13 cellular contexts compared by ENCODE assay signal in the genomic region with DNA sequence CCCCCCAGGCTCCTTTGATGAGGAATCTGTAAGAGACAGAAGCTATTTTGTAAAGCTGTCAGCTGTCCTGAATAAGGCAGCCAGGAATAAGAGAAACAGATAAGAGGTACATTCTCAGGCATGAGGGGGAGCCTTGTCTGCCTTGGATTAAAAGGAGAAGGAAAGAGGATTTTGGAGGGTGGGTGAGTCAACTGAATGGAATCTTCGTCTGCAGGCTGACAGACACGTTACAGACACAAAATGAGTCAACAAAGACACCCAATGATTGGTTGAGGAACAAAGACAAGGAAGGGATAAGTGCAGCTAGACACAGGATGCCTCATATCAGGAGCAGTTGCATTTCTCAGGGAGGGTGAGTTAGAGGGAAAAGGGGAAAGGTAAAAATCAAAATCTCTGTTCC.
DNase-seq lines count a peak whose midpoint lies in the region; ATAC-seq, FAIRE-seq and TF ChIP-seq lines count a peak whose summit lies in the region.
"Had no signal": no experiment of that assay in that cellular context is flagged by ENCODE, and none has a peak within 500 bp of the region (broad histone marks: within the 10 kb centered on the region; RNA-seq: fewer than 3 reads in every experiment).

No MANE protein-coding gene starts in this region.

- H2AFZ ChIP-seq in GM23338 (peak overlapping the region; percentile 35), H1 (ENCODE audit: low read length) (peak overlapping the region; percentile 48; the same call in 1 of the 2 replicates), neural progenitor cell (replicated peaks) (no peak overlapping the region)

- H3K9me2 ChIP-seq in GM23338 (ENCODE audit: insufficient read depth) = no peaks in the 10 kb centered on the region

- TF ChIP-seq CTCF in GM23338 (conservative IDR thresholded peaks at IDR 0.05; ENCODE audit: low read depth in 2 of 2) = no peak
- TF ChIP-seq CTCF in H1 (IDR thresholded peaks at IDR 0.05; ENCODE audit: control extremely low read depth in 1 of 3, insufficient read depth in 1 of 3, low read depth in 1 of 3, low read length in 3 of 3) = no peak
- TF ChIP-seq CTCF in neural progenitor cell (IDR thresholded peaks at IDR 0.05) = no peak
- no peak for TF ChIP-seq CTCF in heart right ventricle (IDR thresholded peaks at IDR 0.05)

- no peak overlapping the region for H3K23ac ChIP-seq in H1 (ENCODE audit: insufficient read length)

- TF ChIP-seq RAD21 in H1 (IDR thresholded peaks at IDR 0.05 in 1 of 2, conservative IDR thresholded peaks at IDR 0.05 in 1 of 2; ENCODE audit: low read depth in 2 of 2, low read length in 2 of 2) = no peak

- H2BK20ac ChIP-seq in H1 (ENCODE audit: low read length) = no peak overlapping the region

- no peaks in the 10 kb centered on the region for H4K20me1 ChIP-seq in GM23338 (replicated peaks; ENCODE audit: insufficient read depth)
- no peaks in the 10 kb centered on the region for H4K20me1 ChIP-seq in H1 (replicated peaks in 1 of 2; ENCODE audit: control insufficient read depth in 1 of 2, insufficient read depth in 2 of 2, low read length in 2 of 2)
- H4K20me1 ChIP-seq in neural progenitor cell (ENCODE audit: low read depth) = no peaks in the 10 kb centered on the region

- no peak overlapping the region for H3K4ac ChIP-seq in H1 (replicated peaks; ENCODE audit: insufficient read length, low read depth, low read length)

- H3K27ac Mint-ChIP-seq in GM23338 (no peak overlapping the region), neural progenitor cell (peak overlapping the region; percentile 34)
- H3K27ac Mint-ChIP-seq: activated CD4-positive, alpha-beta T cell treated with anti-CD3 and anti-CD28 coated beads for 36 hours; activated T-cell treated with anti-CD3 and anti-CD28 coated beads, Interleukin-2, amount 50 U/mL, for 24 hours; mesothelial cell of epicardium; T-helper 17 cell had no signal

- no peak overlapping the region for H4K91ac ChIP-seq in H1 (replicated peaks; ENCODE audit: insufficient read length, low read length)

- H3K4me2 ChIP-seq in GM23338 = no peak overlapping the region
- no peak overlapping the region for H3K4me2 ChIP-seq in H1 (ENCODE audit: insufficient read depth in 1 of 2, low read depth in 2 of 2, low read length in 2 of 2)
- peak overlapping the region; percentile 45 for H3K4me2 ChIP-seq in neural progenitor cell

- CTCF ChIA-PET in H1 (lab: Charles Lee; ENCODE audit: partially characterized antibody) = interaction anchor here (1.0 to 6.9 kb wide), 9 partner anchors 10 to 344 kb away, joined by 3 to 48 read pairs (median 7); no protein-coding TSS in a partner anchor

- no peaks in the 10 kb centered on the region for H3K27me3 Mint-ChIP-seq in GM23338 (ENCODE audit: insufficient read depth, low read depth, poor library complexity)
- peaks cover 3% of the 10 kb centered on the region for H3K27me3 Mint-ChIP-seq in neural progenitor cell (ENCODE audit: insufficient read depth, low read depth)
- H3K27me3 Mint-ChIP-seq: activated CD4-positive, alpha-beta T cell treated with anti-CD3 and anti-CD28 coated beads for 36 hours; activated T-cell treated with anti-CD3 and anti-CD28 coated beads, Interleukin-2, amount 50 U/mL, for 24 hours had no signal

- H3K56ac ChIP-seq in H1 (replicated peaks; ENCODE audit: insufficient read length, low read depth, low read length) = no peak overlapping the region

- H3K23me2 ChIP-seq in H1 (ENCODE audit: low read depth, low read length) = no peaks in the 10 kb centered on the region

- no peak overlapping the region for H2BK5ac ChIP-seq in H1 (ENCODE audit: low read depth, low read length)

- TF ChIP-seq EP300 in H1 (IDR thresholded peaks at IDR 0.05; ENCODE audit: borderline replicate concordance in 1 of 2, low read depth in 2 of 2, low read length in 2 of 2) = no peak

- peak; percentile 24 for FAIRE-seq in H1 (lab: Jason Lieb, UNC)
- FAIRE-seq in GM19239 (lab: Jason Lieb, UNC) = no peak
- FAIRE-seq: pancreas had no signal

- ATAC-seq in GM23338 (peak; percentile 63), HG02588 (IDR thresholded peaks at IDR 0.05; ENCODE audit: unreplicated experiment) (no peak), heart right ventricle (no peak)
- ATAC-seq: activated CD4-positive, alpha-beta T cell treated with anti-CD3 and anti-CD28 coated beads for 36 hours; pancreas; T-helper 17 cell had no signal

- no peak overlapping the region for H3K4me3 ChIP-seq in GM23338
- no peak overlapping the region for H3K4me3 ChIP-seq in MG63
- no peak overlapping the region for H3K4me3 ChIP-seq in H1 (ENCODE audit: extremely low read depth in 1 of 4, insufficient read depth in 2 of 4, low read depth in 3 of 4, low read length in 4 of 4)
- no peak overlapping the region for H3K4me3 ChIP-seq in neural progenitor cell
- no peak overlapping the region for H3K4me3 ChIP-seq in heart right ventricle
- H3K4me3 ChIP-seq: pancreas had no signal

- no peak overlapping the region for H4K5ac ChIP-seq in H1 (ENCODE audit: insufficient read length, low read depth, low read length)

- no peak overlapping the region for H3K18ac ChIP-seq in H1 (ENCODE audit: extremely low read depth, low read length)

- H3F3A ChIP-seq in GM23338 (replicated peaks; ENCODE audit: low read depth) (no peaks in the 10 kb centered on the region), neural progenitor cell (ENCODE audit: low read depth) (peaks cover 21% of the 10 kb centered on the region)

- no peak overlapping the region for H2BK12ac ChIP-seq in H1 (ENCODE audit: low read depth, low read length)

- intact Hi-C loops in heart right ventricle (cut with DNase I) = no loop called here

- H3K9me3 Mint-ChIP-seq in GM23338 (no peaks in the 10 kb centered on the region; the same call in 2 of the 3 replicates), neural progenitor cell (no peaks in the 10 kb centered on the region)
- H3K9me3 Mint-ChIP-seq: activated T-cell treated with anti-CD3 and anti-CD28 coated beads, Interleukin-2, amount 50 U/mL, for 24 hours; mesothelial cell of epicardium had no signal

- no peak overlapping the region for H2AK5ac ChIP-seq in H1 (ENCODE audit: low read depth, low read length)

- H3K4me1 Mint-ChIP-seq in GM23338 (peaks cover 7% of the 10 kb centered on the region), neural progenitor cell (peaks cover 26% of the 10 kb centered on the region)
- H3K4me1 Mint-ChIP-seq: activated CD4-positive, alpha-beta T cell treated with anti-CD3 and anti-CD28 coated beads for 36 hours; T-helper 17 cell had no signal

- H3K27ac ChIP-seq in GM23338 (ENCODE audit: low read depth) = no peak overlapping the region
- no peak overlapping the region for H3K27ac ChIP-seq in H1 (ENCODE audit: low read depth, low read length)
- peak overlapping the region; percentile 62 for H3K27ac ChIP-seq in neural progenitor cell
- no peak overlapping the region for H3K27ac ChIP-seq in heart right ventricle
- H3K27ac ChIP-seq: pancreas had no signal

- TF ChIP-seq POLR2A in H1 (IDR thresholded peaks at IDR 0.05; ENCODE audit: control extremely low read depth in 1 of 2, low read depth in 2 of 2, low read length in 2 of 2) = no peak

- H3K36me3 ChIP-seq in GM23338 (ENCODE audit: insufficient read depth) (no peaks in the 10 kb centered on the region), MG63 (no peaks in the 10 kb centered on the region), H1 (ENCODE audit: control insufficient read depth in 2 of 4, insufficient read depth in 4 of 4, low read length in 3 of 4) (no peaks in the 10 kb centered on the region), neural progenitor cell (no peaks in the 10 kb centered on the region), heart right ventricle (no peaks in the 10 kb centered on the region)
- H3K36me3 ChIP-seq: pancreas had no signal

- H3K4me1 ChIP-seq in GM23338 (ENCODE audit: insufficient read depth) = no peaks in the 10 kb centered on the region
- peaks cover 0 to 6% (median 5%) of the 10 kb centered on the region in 4 experiments; a peak in 3 of 7 replicates for H3K4me1 ChIP-seq in H1 (replicated peaks in 1 of 4; ENCODE audit: control insufficient read depth in 3 of 4, insufficient read depth in 4 of 4, low read length in 3 of 4)
- peaks cover 22% of the 10 kb centered on the region for H3K4me1 ChIP-seq in neural progenitor cell
- no peaks in the 10 kb centered on the region for H3K4me1 ChIP-seq in heart right ventricle
- H3K4me1 ChIP-seq: pancreas had no signal

- H2BK15ac ChIP-seq in H1 (ENCODE audit: low read length) = no peak overlapping the region

- H3K14ac ChIP-seq in H1 (ENCODE audit: insufficient read length) = no peak overlapping the region

- H3K4me3 Mint-ChIP-seq in GM23338 (no peak overlapping the region), neural progenitor cell (no peak overlapping the region)
- H3K4me3 Mint-ChIP-seq: activated CD4-positive, alpha-beta T cell treated with anti-CD3 and anti-CD28 coated beads for 36 hours; activated T-cell treated with anti-CD3 and anti-CD28 coated beads, Interleukin-2, amount 50 U/mL, for 24 hours; mesothelial cell of epicardium; T-helper 17 cell had no signal

- H3K27me3 ChIP-seq in GM23338 (ENCODE audit: insufficient read depth) (no peaks in the 10 kb centered on the region), MG63 (peaks cover 3% of the 10 kb centered on the region; the same call in 1 of the 2 replicates), H1 (replicated peaks in 1 of 4; ENCODE audit: control insufficient read depth in 3 of 4, extremely low read depth in 1 of 4, insufficient read depth in 3 of 4, low read length in 3 of 4) (no peaks in the 10 kb centered on the region), neural progenitor cell (no peaks in the 10 kb centered on the region), heart right ventricle (peaks cover 0 to 35% (median 0%) of the 10 kb centered on the region in 7 donors)

- H3K79me2 ChIP-seq in GM23338 (replicated peaks; ENCODE audit: insufficient read depth) (no peaks in the 10 kb centered on the region), H1 (ENCODE audit: control insufficient read depth in 1 of 2, insufficient read depth in 2 of 2, low read length in 2 of 2) (no peaks in the 10 kb centered on the region), neural progenitor cell (ENCODE audit: low read depth) (no peaks in the 10 kb centered on the region)

- H3K36me3 Mint-ChIP-seq in GM23338 (ENCODE audit: low read depth) = no peaks in the 10 kb centered on the region
- H3K36me3 Mint-ChIP-seq in neural progenitor cell = no peaks in the 10 kb centered on the region
- H3K36me3 Mint-ChIP-seq: mesothelial cell of epicardium had no signal

- no peak overlapping the region for H2BK120ac ChIP-seq in H1 (replicated peaks; ENCODE audit: low read depth, low read length)

- POLR2A ChIA-PET in H1 (lab: Charles Lee; ENCODE audit: partially characterized antibody) = interaction anchor here (1.0 kb wide), 1 partner anchor 19 kb away, joined by 3 read pairs; no protein-coding TSS in a partner anchor

- 22% methylated on average over 2 of the region's 2 CpGs; no CpG with 5 or more reads in 1 of the 2 experiments for WGBS in H1 (ENCODE audit: extremely low coverage in 1 of 2, insufficient coverage in 1 of 2, insufficient read length in 1 of 2, insufficient replicate concordance in 2 of 2, low coverage in 1 of 2, low lambda C conversion rate in 2 of 2, missing lambda C conversion rate in 1 of 2), 2 experiments
- 2 to 4% methylated on average over 2 of the region's 2 CpGs for WGBS in heart right ventricle, 2 donors

- no peak overlapping the region for H3K9ac ChIP-seq in H1 (replicated peaks in 1 of 4; ENCODE audit: extremely low read depth in 1 of 4, low read depth in 3 of 4, low read length in 3 of 4)
- no peak overlapping the region for H3K9ac ChIP-seq in neural progenitor cell

- H4K8ac ChIP-seq in H1 (ENCODE audit: extremely low read depth, insufficient read depth, low read length) = no peak overlapping the region

- H3K9me3 ChIP-seq in MG63 (no peaks in the 10 kb centered on the region), H1 (ENCODE audit: insufficient read depth in 2 of 2, low read depth in 1 of 2, low read length in 1 of 2) (no peaks in the 10 kb centered on the region), neural progenitor cell (ENCODE audit: low read depth) (no peaks in the 10 kb centered on the region), heart right ventricle (no peaks in the 10 kb centered on the region)
- H3K9me3 ChIP-seq: pancreas had no signal

- DNase-seq in GM23338 (ENCODE audit: low spot score) (peak; percentile 45), MG63 (peak; percentile 23), H1 (ENCODE audit: low read depth in 1 of 2, low spot score in 2 of 2) (peak in 1 of 2 experiments; percentile 51), neural progenitor cell (ENCODE audit: low spot score) (peak; percentile 82), GM19239 (ENCODE audit: insufficient read length, low spot score) (no peak), heart right ventricle (no peak)
- DNase-seq: activated CD4-positive, alpha-beta T cell treated with anti-CD3 and anti-CD28 coated beads for 36 hours; activated T-cell treated with anti-CD3 and anti-CD28 coated beads, Interleukin-2, amount 50 U/mL, for 24 hours; NCI-H2029; pancreas; T-helper 17 cell had no signal

- no peaks in the 10 kb centered on the region for H3K79me1 ChIP-seq in H1 (ENCODE audit: low read depth, low read length)

Comparison
In these comparisons a context has a peak if more than half of its experiments do, and no peak if none do; other contexts are left out.
1. DNase-seq: peak in GM23338 (single experiment), MG63 (single experiment) and neural progenitor cell (single experiment); none in GM19239 (single experiment) and heart right ventricle (0 of 2).